Comparison of ENCODE assay signal across 6 cellular contexts in the genomic region with DNA sequence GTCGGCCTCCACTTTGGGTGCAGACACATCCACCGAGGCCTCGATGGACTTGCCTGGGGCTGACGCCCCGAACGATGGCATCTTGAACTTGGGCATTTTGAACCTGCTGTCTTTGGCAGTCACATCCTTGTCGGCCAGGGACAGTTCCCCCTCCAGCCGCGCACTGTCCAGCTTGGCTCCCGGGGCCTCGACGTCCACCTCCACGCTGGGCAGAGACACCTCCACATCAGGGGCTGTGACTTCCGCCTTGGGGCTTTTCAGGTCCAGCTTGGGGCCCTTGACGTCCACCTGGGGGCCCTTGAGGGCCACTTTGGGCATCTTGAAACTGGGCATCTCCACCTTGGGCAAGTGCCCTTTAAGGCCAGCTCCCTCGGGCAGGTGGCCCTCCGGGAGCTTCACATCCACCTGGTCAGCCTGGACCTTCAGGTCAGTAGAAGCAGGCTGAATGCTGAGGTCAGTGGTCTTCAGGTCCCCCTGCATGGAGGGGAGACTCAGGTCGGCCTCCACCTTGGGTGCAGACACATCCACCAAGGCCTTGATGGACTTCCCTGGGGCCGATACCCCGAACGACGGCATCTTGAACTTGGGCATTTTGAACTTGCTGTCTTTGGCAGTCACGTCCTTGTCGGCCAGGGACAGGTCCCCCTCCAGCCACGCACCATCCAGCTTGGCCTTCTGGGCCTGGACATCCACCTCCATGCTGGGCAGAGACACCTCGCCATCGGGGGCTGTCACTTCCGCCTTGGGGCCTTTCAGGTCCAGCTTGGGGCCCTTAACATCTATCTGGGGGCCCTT. TPM values are rescaled to one million over a fixed set of nuclear protein-coding genes. Genes with fewer than 3 reads are reported as not detected.
"Had no signal": no experiment of that assay in that cellular context is flagged by ENCODE, and none has a peak within 500 bp of the region (broad histone marks: within the 10 kb centered on the region; RNA-seq: fewer than 3 reads in every experiment).

No MANE protein-coding gene starts in this region.

RNA-seq across cellular contexts. Expression of gene PLD4, which starts 27.4 kb away (rescaled TPM):
- total RNA-seq: LHCN-M2, MCF 10A, NCI-H460, PC-9, RPMI7951, SJSA1 had no signal
